Comparison of ENCODE assay signal across 8 cellular contexts in genomic region chr4:6269400-6269650, GRCh38. TPM values are rescaled to one million over a fixed set of nuclear protein-coding genes. Genes with fewer than 3 reads are reported as not detected.
DNase-seq lines count a peak whose midpoint lies in the region; ATAC-seq and TF ChIP-seq lines count a peak whose summit lies in the region.

No MANE protein-coding gene starts in this region.

- H3K4me3 ChIP-seq in breast epithelium (peak overlapping the region; percentile 91 to 96 (median 92)), thyroid gland (replicated peaks in 1 of 3) (no peak overlapping the region)
- H3K4me3 ChIP-seq in naive thymus-derived CD4-positive, alpha-beta T cell (ENCODE audit: low read length): peak overlapping the region; percentile 82

- TF ChIP-seq POLR2A in breast epithelium (IDR thresholded peaks at IDR 0.05) (no peak), thyroid gland (IDR thresholded peaks at IDR 0.05) (no peak)

- H3K27ac Mint-ChIP-seq in naive thymus-derived CD4-positive, alpha-beta T cell: peak overlapping the region; percentile 24 to 84 (median 60)

- no peaks in the 10 kb centered on the region for H3K27me3 ChIP-seq in breast epithelium
- H3K27me3 ChIP-seq in naive thymus-derived CD4-positive, alpha-beta T cell (ENCODE audit: control insufficient read depth in 2 of 2, insufficient read depth in 2 of 2, low read length in 2 of 2): no peaks in the 10 kb centered on the region
- no peaks in the 10 kb centered on the region for H3K27me3 ChIP-seq in thyroid gland

- H3K4me1 Mint-ChIP-seq in naive thymus-derived CD4-positive, alpha-beta T cell: peaks cover 19 to 31% (median 25%) of the 10 kb centered on the region in 7 donors

- TF ChIP-seq CTCF in C4-2B (conservative IDR thresholded peaks at IDR 0.05): no peak
- TF ChIP-seq CTCF in breast epithelium (IDR thresholded peaks at IDR 0.05): no peak
- no peak for TF ChIP-seq CTCF in thyroid gland (IDR thresholded peaks at IDR 0.05)

- peaks cover 0 to 44% (median 3%) of the 10 kb centered on the region in 5 donors for H3K27me3 Mint-ChIP-seq in naive thymus-derived CD4-positive, alpha-beta T cell

- H3K9me3 ChIP-seq in breast epithelium (no peaks in the 10 kb centered on the region), thyroid gland (no peaks in the 10 kb centered on the region)
- no peaks in the 10 kb centered on the region for H3K9me3 ChIP-seq in naive thymus-derived CD4-positive, alpha-beta T cell (ENCODE audit: control insufficient read depth in 2 of 3, low read length in 3 of 3)

- peak; percentile 22 for ATAC-seq in HG02938 (IDR thresholded peaks at IDR 0.05; ENCODE audit: unreplicated experiment)
- no peak for ATAC-seq in naive thymus-derived CD4-positive, alpha-beta T cell
- no peak for ATAC-seq in HG02870 (IDR thresholded peaks at IDR 0.05; ENCODE audit: unreplicated experiment)

- intact Hi-C loops in breast epithelium (cut with DNase I; ENCODE audit: low total_unique reads): loop anchor here (5.0 kb wide), 1 partner anchor 1873 kb away; no protein-coding TSS in a partner anchor
- intact Hi-C loops in naive thymus-derived CD4-positive, alpha-beta T cell (cut with micrococcal nuclease): loop anchor here (1.0 to 5.0 kb wide), 6 partner anchors 38 to 1882 kb away; partner anchors contain the start of genes JAKMIP1 (in 1 of the 2), KIAA0232 (in 1 of the 2), MRFAP1 (in 1 of the 2) and NSG1 (in 1 of the 2)
- intact Hi-C loops in thyroid gland (cut with DNase I): no loop called here

- H3K4me1 ChIP-seq in breast epithelium (peaks cover 11 to 25% of the 10 kb centered on the region in 2 donors), thyroid gland (peaks cover 39 to 41% of the 10 kb centered on the region in 2 donors)
- H3K4me1 ChIP-seq in naive thymus-derived CD4-positive, alpha-beta T cell (ENCODE audit: control insufficient read depth in 2 of 2, insufficient read depth in 2 of 2, low read length in 2 of 2): peaks cover 8% of the 10 kb centered on the region in 2 donors

- H3K36me3 Mint-ChIP-seq in naive thymus-derived CD4-positive, alpha-beta T cell: no peaks in the 10 kb centered on the region

- H3K4me3 Mint-ChIP-seq in naive thymus-derived CD4-positive, alpha-beta T cell: peak overlapping the region; percentile 76 to 91 (median 89)

- WGBS in thyroid gland, 2 donors: 1 to 6% methylated on average over 5 to 13 of the region's 24 CpGs

- POLR2A ChIA-PET in naive thymus-derived CD4-positive, alpha-beta T cell (lab: Charles Lee): interaction anchor here (0.6 kb wide), 1 partner anchor 1778 kb away, joined by 3 read pairs; no protein-coding TSS in a partner anchor

- CTCF ChIA-PET in naive thymus-derived CD4-positive, alpha-beta T cell (lab: Charles Lee): no interaction called here

- DNase-seq in breast epithelium (ENCODE audit: low spot score in 2 of 2) (no peak), nucleus accumbens (lab: John Stamatoyannopoulos, UW) (no peak), thyroid gland (no peak)
- DNase-seq in naive thymus-derived CD4-positive, alpha-beta T cell: no peak
- DNase-seq in stimulated activated CD4-positive, alpha-beta T cell treated with anti-CD3 and anti-CD28 coated beads, Interleukin-2, amount 100 ng/mL, for 48 hours: no peak

- H3K27ac ChIP-seq in C4-2B: peak overlapping the region; percentile 83
- H3K27ac ChIP-seq in breast epithelium: peak overlapping the region; percentile 33 to 62
- H3K27ac ChIP-seq in naive thymus-derived CD4-positive, alpha-beta T cell (ENCODE audit: low read depth, low read length): peak overlapping the region; percentile 56
- no peak overlapping the region for H3K27ac ChIP-seq in thyroid gland

- H3K36me3 ChIP-seq in breast epithelium: no peaks in the 10 kb centered on the region
- H3K36me3 ChIP-seq in naive thymus-derived CD4-positive, alpha-beta T cell (ENCODE audit: control insufficient read depth in 2 of 3, insufficient read depth in 3 of 3, low read length in 3 of 3): no peaks in the 10 kb centered on the region
- H3K36me3 ChIP-seq in thyroid gland: no peaks in the 10 kb centered on the region

- H3K9me3 Mint-ChIP-seq in naive thymus-derived CD4-positive, alpha-beta T cell: no peaks in the 10 kb centered on the region

RNA-seq across cellular contexts. Expression of gene WFS1, which starts 0.3 kb away (rescaled TPM):
- total RNA-seq in breast epithelium (10 to 100 TPM; 32.5 to 58.3 (median 37.1) TPM), thyroid gland (100 to 1,000 TPM; 124 to 174 (median 132) TPM)
- 1 to 10 TPM; 2.8 to 6.7 (median 4.4) TPM for total RNA-seq in naive thymus-derived CD4-positive, alpha-beta T cell
- 1 to 10 TPM; 3.2 to 5.2 TPM for polyA plus RNA-seq in naive thymus-derived CD4-positive, alpha-beta T cell

Comparison
In these comparisons a context has a peak if more than half of its experiments do, and no peak if none do; other contexts are left out.
1. H3K27ac ChIP-seq: peak in C4-2B (single experiment), breast epithelium (2 of 2) and naive thymus-derived CD4-positive, alpha-beta T cell (single experiment); none in thyroid gland (0 of 3).
2. H3K4me3 ChIP-seq: peak in breast epithelium (3 of 3) and naive thymus-derived CD4-positive, alpha-beta T cell (single experiment); none in thyroid gland (0 of 3).
3. RNA of gene WFS1, which starts 0.3 kb away (total RNA-seq): 124 to 174 TPM in thyroid gland and 32.5 to 58.3 TPM in breast epithelium; 2.8 to 6.7 TPM in naive thymus-derived CD4-positive, alpha-beta T cell; every median in the first group is over 4 times any median in the second.